In genomic region chr7:41956712-41957111, GRCh38 we compare ENCODE assay signal across 1 cellular context.
TF ChIP-seq lines count a peak whose summit lies in the region.

No MANE protein-coding gene starts in this region.

TF ChIP-seq in SK-N-SH, 30 proteins besides CTCF, POLR2A, EP300 and RAD21 (continued from another document):
- TF ChIP-seq SIN3A (IDR thresholded peaks at IDR 0.05; ENCODE audit: borderline replicate concordance, low read depth, low read length) (no peak), TAF1 (IDR thresholded peaks at IDR 0.05; ENCODE audit: borderline replicate concordance, low read depth, low read length) (no peak), RFX5 (IDR thresholded peaks at IDR 0.05; ENCODE audit: low read length) (no peak), USF1 (IDR thresholded peaks at IDR 0.05; ENCODE audit: borderline replicate concordance, low read depth) (no peak), IRF3 (IDR thresholded peaks at IDR 0.05; ENCODE audit: low read depth, low read length) (no peak)
